ENCODE assay signal across 3 cellular contexts in genomic region chr6:49539102-49539501, GRCh38.
TF ChIP-seq lines count a peak whose summit lies in the region.

No MANE protein-coding gene starts in this region.

TF ChIP-seq in HepG2, 621 proteins besides CTCF, POLR2A, EP300 and RAD21:
- TF ChIP-seq CEBPB (IDR thresholded peaks at IDR 0.05; ENCODE audit: borderline replicate concordance, low read depth, low read length): peak; percentile 96
- TF ChIP-seq, protein P1, sequence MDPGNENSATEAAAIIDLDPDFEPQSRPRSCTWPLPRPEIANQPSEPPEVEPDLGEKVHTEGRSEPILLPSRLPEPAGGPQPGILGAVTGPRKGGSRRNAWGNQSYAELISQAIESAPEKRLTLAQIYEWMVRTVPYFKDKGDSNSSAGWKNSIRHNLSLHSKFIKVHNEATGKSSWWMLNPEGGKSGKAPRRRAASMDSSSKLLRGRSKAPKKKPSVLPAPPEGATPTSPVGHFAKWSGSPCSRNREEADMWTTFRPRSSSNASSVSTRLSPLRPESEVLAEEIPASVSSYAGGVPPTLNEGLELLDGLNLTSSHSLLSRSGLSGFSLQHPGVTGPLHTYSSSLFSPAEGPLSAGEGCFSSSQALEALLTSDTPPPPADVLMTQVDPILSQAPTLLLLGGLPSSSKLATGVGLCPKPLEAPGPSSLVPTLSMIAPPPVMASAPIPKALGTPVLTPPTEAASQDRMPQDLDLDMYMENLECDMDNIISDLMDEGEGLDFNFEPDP (CRISPR knock-in tag; conservative IDR thresholded peaks at IDR 0.05): no peak
- 0 out of 2 replicates have a peak, but pooled peaks have one; percentile 71 for TF ChIP-seq ZNF33B (CRISPR knock-in tag; IDR thresholded peaks at IDR 0.05)
- TF ChIP-seq CEBPG (CRISPR knock-in tag; IDR thresholded peaks at IDR 0.05): peak; percentile 82

TF ChIP-seq in Ishikawa, 13 proteins besides CTCF, POLR2A, EP300 and RAD21:
- TF ChIP-seq CEBPB (IDR thresholded peaks at IDR 0.05): peak; percentile 82
- no peak for TF ChIP-seq ZBTB7A (IDR thresholded peaks at IDR 0.05; ENCODE audit: low read depth)
TF ChIP-seq in Ishikawa: peak in this region for 1.

TF ChIP-seq in K562, 482 proteins besides CTCF, POLR2A, EP300 and RAD21:
- TF ChIP-seq NKRF (IDR thresholded peaks at IDR 0.05; ENCODE audit: borderline replicate concordance): no peak
- no peak for TF ChIP-seq SMARCA4 (IDR thresholded peaks at IDR 0.05)
- TF ChIP-seq CEBPB (tag; IDR thresholded peaks at IDR 0.05): peak; percentile 95
- no peak for TF ChIP-seq ZNF561 (CRISPR knock-in tag; conservative IDR thresholded peaks at IDR 0.05)
- no peak for TF ChIP-seq MTF1 (CRISPR knock-in tag; IDR thresholded peaks at IDR 0.05; ENCODE audit: borderline replicate concordance)
- TF ChIP-seq KAT8 (IDR thresholded peaks at IDR 0.05; ENCODE audit: low read depth): no peak
- TF ChIP-seq, protein P2, sequence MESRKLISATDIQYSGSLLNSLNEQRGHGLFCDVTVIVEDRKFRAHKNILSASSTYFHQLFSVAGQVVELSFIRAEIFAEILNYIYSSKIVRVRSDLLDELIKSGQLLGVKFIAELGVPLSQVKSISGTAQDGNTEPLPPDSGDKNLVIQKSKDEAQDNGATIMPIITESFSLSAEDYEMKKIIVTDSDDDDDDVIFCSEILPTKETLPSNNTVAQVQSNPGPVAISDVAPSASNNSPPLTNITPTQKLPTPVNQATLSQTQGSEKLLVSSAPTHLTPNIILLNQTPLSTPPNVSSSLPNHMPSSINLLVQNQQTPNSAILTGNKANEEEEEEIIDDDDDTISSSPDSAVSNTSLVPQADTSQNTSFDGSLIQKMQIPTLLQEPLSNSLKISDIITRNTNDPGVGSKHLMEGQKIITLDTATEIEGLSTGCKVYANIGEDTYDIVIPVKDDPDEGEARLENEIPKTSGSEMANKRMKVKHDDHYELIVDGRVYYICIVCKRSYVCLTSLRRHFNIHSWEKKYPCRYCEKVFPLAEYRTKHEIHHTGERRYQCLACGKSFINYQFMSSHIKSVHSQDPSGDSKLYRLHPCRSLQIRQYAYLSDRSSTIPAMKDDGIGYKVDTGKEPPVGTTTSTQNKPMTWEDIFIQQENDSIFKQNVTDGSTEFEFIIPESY (CRISPR knock-in tag; IDR thresholded peaks at IDR 0.05): no peak
- no peak for TF ChIP-seq ETV6 (IDR thresholded peaks at IDR 0.05; ENCODE audit: borderline replicate concordance in 1 of 2, low read depth in 2 of 2, low read length in 1 of 2)
- TF ChIP-seq ETV6 (CRISPR knock-in tag; IDR thresholded peaks at IDR 0.05; ENCODE audit: borderline replicate concordance): no peak
- TF ChIP-seq, protein P3, sequence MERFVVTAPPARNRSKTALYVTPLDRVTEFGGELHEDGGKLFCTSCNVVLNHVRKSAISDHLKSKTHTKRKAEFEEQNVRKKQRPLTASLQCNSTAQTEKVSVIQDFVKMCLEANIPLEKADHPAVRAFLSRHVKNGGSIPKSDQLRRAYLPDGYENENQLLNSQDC (CRISPR knock-in tag; IDR thresholded peaks at IDR 0.05): no peak
- TF ChIP-seq KAT2B (IDR thresholded peaks at IDR 0.05; ENCODE audit: low read depth, low read length): no peak
- TF ChIP-seq ARHGAP35 (IDR thresholded peaks at IDR 0.05; ENCODE audit: partially characterized antibody): no peak
- no peak for TF ChIP-seq HDAC3 (IDR thresholded peaks at IDR 0.05; ENCODE audit: borderline replicate concordance, partially characterized antibody)
- TF ChIP-seq FOXK1 (CRISPR knock-in tag; IDR thresholded peaks at IDR 0.05; ENCODE audit: borderline replicate concordance): no peak
- no peak for TF ChIP-seq SUPT5H (IDR thresholded peaks at IDR 0.05)
- no peak for TF ChIP-seq ERF (CRISPR knock-in tag; IDR thresholded peaks at IDR 0.05)
- TF ChIP-seq CBX1 (IDR thresholded peaks at IDR 0.05; ENCODE audit: low read depth): no peak
- TF ChIP-seq TFE3 (CRISPR knock-in tag; IDR thresholded peaks at IDR 0.05): no peak
- no peak for TF ChIP-seq POLR3G (IDR thresholded peaks at IDR 0.05; ENCODE audit: extremely low read depth, insufficient read length, insufficient replicate concordance)
- peak in 1 of 2 experiments; percentile 36; a peak in 1 of 4 replicates for TF ChIP-seq TRIM24 (IDR thresholded peaks at IDR 0.05)
- no peak for TF ChIP-seq LCOR (CRISPR knock-in tag; IDR thresholded peaks at IDR 0.05)
- TF ChIP-seq CEBPG (CRISPR knock-in tag; IDR thresholded peaks at IDR 0.05): peak; percentile 77
- TF ChIP-seq CEBPG (tag; conservative IDR thresholded peaks at IDR 0.05 in 1 of 2, IDR thresholded peaks at IDR 0.05 in 1 of 2): peak; percentile 77 to 92
- TF ChIP-seq, protein P4, sequence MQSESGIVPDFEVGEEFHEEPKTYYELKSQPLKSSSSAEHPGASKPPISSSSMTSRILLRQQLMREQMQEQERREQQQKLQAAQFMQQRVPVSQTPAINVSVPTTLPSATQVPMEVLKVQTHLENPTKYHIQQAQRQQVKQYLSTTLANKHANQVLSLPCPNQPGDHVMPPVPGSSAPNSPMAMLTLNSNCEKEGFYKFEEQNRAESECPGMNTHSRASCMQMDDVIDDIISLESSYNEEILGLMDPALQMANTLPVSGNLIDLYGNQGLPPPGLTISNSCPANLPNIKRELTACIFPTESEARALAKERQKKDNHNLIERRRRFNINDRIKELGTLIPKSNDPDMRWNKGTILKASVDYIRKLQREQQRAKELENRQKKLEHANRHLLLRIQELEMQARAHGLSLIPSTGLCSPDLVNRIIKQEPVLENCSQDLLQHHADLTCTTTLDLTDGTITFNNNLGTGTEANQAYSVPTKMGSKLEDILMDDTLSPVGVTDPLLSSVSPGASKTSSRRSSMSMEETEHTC (IDR thresholded peaks at IDR 0.05): no peak
- no peak for TF ChIP-seq ETV5 (CRISPR knock-in tag; IDR thresholded peaks at IDR 0.05; ENCODE audit: low read depth)
TF ChIP-seq in K562: peak in this region for 3.
